ENCODE assay signal across 1 cellular context in genomic region chrX:51395807-51396728, GRCh38.
A peak's percentile ranks its signal among the peaks of the same experiment; 100 is the strongest.
TF ChIP-seq lines count a peak whose summit lies in the region.

No MANE protein-coding gene starts in this region.

TF ChIP-seq in HEK293, 187 proteins besides CTCF, POLR2A, EP300 and RAD21 (continued from another document):
- no peak for TF ChIP-seq HIC1 (tag by site-specific recombination; IDR thresholded peaks at IDR 0.05)
- TF ChIP-seq ZNF776 (tag by site-specific recombination; IDR thresholded peaks at IDR 0.05; ENCODE audit: borderline replicate concordance) = no peak
- TF ChIP-seq ZNF354C (tag by site-specific recombination; IDR thresholded peaks at IDR 0.05; ENCODE audit: borderline replicate concordance, low read depth) = no peak
- TF ChIP-seq ZNF23 (tag by site-specific recombination; IDR thresholded peaks at IDR 0.05; ENCODE audit: borderline replicate concordance) = no peak
- TF ChIP-seq ZBTB21 (tag by site-specific recombination; IDR thresholded peaks at IDR 0.05) = no peak
- no peak for TF ChIP-seq GLIS1 (tag by site-specific recombination; IDR thresholded peaks at IDR 0.05)
- TF ChIP-seq ZNF239 (tag by site-specific recombination; IDR thresholded peaks at IDR 0.05) = no peak
- TF ChIP-seq ZNF423 (tag by site-specific recombination; IDR thresholded peaks at IDR 0.05) = no peak
- no peak for TF ChIP-seq ZNF747 (tag by site-specific recombination; IDR thresholded peaks at IDR 0.05)
- no peak for TF ChIP-seq ATF2 (tag by site-specific recombination; IDR thresholded peaks at IDR 0.05; ENCODE audit: low read depth)
- TF ChIP-seq ZBTB44 (tag by site-specific recombination; IDR thresholded peaks at IDR 0.05) = no peak
- TF ChIP-seq ZNF398 (tag by site-specific recombination; IDR thresholded peaks at IDR 0.05) = no peak
- no peak for TF ChIP-seq YY2 (tag by site-specific recombination; IDR thresholded peaks at IDR 0.05)
- peak; percentile 60 for TF ChIP-seq ZNF335 (tag by site-specific recombination; conservative IDR thresholded peaks at IDR 0.05)
- TF ChIP-seq ZNF677 (tag by site-specific recombination; IDR thresholded peaks at IDR 0.05) = no peak
- TF ChIP-seq ZNF701 (tag by site-specific recombination; IDR thresholded peaks at IDR 0.05) = no peak
- no peak for TF ChIP-seq ZFP3 (tag by site-specific recombination; IDR thresholded peaks at IDR 0.05; ENCODE audit: low read depth)
- no peak for TF ChIP-seq TCF7L2 (IDR thresholded peaks at IDR 0.05; ENCODE audit: borderline replicate concordance, low read depth, low read length)
- TF ChIP-seq ZNF202 (tag by site-specific recombination; IDR thresholded peaks at IDR 0.05; ENCODE audit: borderline replicate concordance) = no peak
- TF ChIP-seq ZNF266 (tag by site-specific recombination; IDR thresholded peaks at IDR 0.05; ENCODE audit: low read depth) = no peak
- no peak for TF ChIP-seq ZBTB7A (tag by site-specific recombination; IDR thresholded peaks at IDR 0.05; ENCODE audit: low read depth)
- TF ChIP-seq ZNF571 (tag by site-specific recombination; IDR thresholded peaks at IDR 0.05) = no peak
- TF ChIP-seq ZNF394 (tag by site-specific recombination; IDR thresholded peaks at IDR 0.05; ENCODE audit: borderline replicate concordance) = no peak
- TF ChIP-seq ZNF341 (tag by site-specific recombination; IDR thresholded peaks at IDR 0.05; ENCODE audit: low read depth) = no peak
- TF ChIP-seq GLIS2 (tag by site-specific recombination; IDR thresholded peaks at IDR 0.05) = no peak
- TF ChIP-seq ZNF704 (tag by site-specific recombination; IDR thresholded peaks at IDR 0.05) = no peak
- TF ChIP-seq ZNF24 (tag by site-specific recombination; IDR thresholded peaks at IDR 0.05) = no peak
- no peak for TF ChIP-seq RBAK (tag by site-specific recombination; IDR thresholded peaks at IDR 0.05)
- peak; percentile 31; the same call in 1 of the 2 replicates for TF ChIP-seq EGR2 (tag by site-specific recombination; IDR thresholded peaks at IDR 0.05; ENCODE audit: low read depth)
- TF ChIP-seq ZNF221 (tag by site-specific recombination; IDR thresholded peaks at IDR 0.05; ENCODE audit: borderline replicate concordance) = no peak
- TF ChIP-seq WT1 (tag by site-specific recombination; IDR thresholded peaks at IDR 0.05) = no peak
- no peak for TF ChIP-seq ZNF146 (tag by site-specific recombination; IDR thresholded peaks at IDR 0.05)
- no peak for TF ChIP-seq ZNF169 (tag by site-specific recombination; IDR thresholded peaks at IDR 0.05)
- TF ChIP-seq SP7 (tag by site-specific recombination; IDR thresholded peaks at IDR 0.05) = no peak
- TF ChIP-seq ZXDB (tag by site-specific recombination; IDR thresholded peaks at IDR 0.05) = peak; percentile 50; the same call in 1 of the 2 replicates
- peak; percentile 46 for TF ChIP-seq ZBTB26 (tag by site-specific recombination; optimal IDR thresholded peaks at IDR 0.05)
- TF ChIP-seq ZNF18 (tag by site-specific recombination; IDR thresholded peaks at IDR 0.05) = no peak
- no peak for TF ChIP-seq ZNF670 (tag by site-specific recombination; IDR thresholded peaks at IDR 0.05; ENCODE audit: low read depth)
- peak; percentile 42; the same call in 1 of the 2 replicates for TF ChIP-seq ZBTB8A (tag by site-specific recombination; IDR thresholded peaks at IDR 0.05)
- no peak for TF ChIP-seq ZNF404 (tag by site-specific recombination; IDR thresholded peaks at IDR 0.05)
- TF ChIP-seq ZNF664 (tag by site-specific recombination; IDR thresholded peaks at IDR 0.05) = no peak
- no peak for TF ChIP-seq ZFP41 (tag by site-specific recombination; IDR thresholded peaks at IDR 0.05; ENCODE audit: borderline replicate concordance)
- no peak for TF ChIP-seq ZNF488 (tag by site-specific recombination; IDR thresholded peaks at IDR 0.05)
- TF ChIP-seq ZBTB11 (tag by site-specific recombination; conservative IDR thresholded peaks at IDR 0.05; ENCODE audit: low read depth) = 0 out of 2 replicates have a peak, but pooled peaks have one; percentile 12
- TF ChIP-seq SP2 (tag by site-specific recombination; IDR thresholded peaks at IDR 0.05) = no peak
- peak; percentile 17; the same call in 1 of the 2 replicates for TF ChIP-seq ZNF2 (tag by site-specific recombination; IDR thresholded peaks at IDR 0.05)
- no peak for TF ChIP-seq PRDM4 (tag by site-specific recombination; IDR thresholded peaks at IDR 0.05)
- TF ChIP-seq ZEB2 (tag by site-specific recombination; IDR thresholded peaks at IDR 0.05) = 0 out of 2 replicates have a peak, but pooled peaks have one; percentile 26
- no peak for TF ChIP-seq HOXC10 (CRISPR knock-in tag; IDR thresholded peaks at IDR 0.05)
